Comparison of ENCODE assay signal across 12 cellular contexts in the genomic region with DNA sequence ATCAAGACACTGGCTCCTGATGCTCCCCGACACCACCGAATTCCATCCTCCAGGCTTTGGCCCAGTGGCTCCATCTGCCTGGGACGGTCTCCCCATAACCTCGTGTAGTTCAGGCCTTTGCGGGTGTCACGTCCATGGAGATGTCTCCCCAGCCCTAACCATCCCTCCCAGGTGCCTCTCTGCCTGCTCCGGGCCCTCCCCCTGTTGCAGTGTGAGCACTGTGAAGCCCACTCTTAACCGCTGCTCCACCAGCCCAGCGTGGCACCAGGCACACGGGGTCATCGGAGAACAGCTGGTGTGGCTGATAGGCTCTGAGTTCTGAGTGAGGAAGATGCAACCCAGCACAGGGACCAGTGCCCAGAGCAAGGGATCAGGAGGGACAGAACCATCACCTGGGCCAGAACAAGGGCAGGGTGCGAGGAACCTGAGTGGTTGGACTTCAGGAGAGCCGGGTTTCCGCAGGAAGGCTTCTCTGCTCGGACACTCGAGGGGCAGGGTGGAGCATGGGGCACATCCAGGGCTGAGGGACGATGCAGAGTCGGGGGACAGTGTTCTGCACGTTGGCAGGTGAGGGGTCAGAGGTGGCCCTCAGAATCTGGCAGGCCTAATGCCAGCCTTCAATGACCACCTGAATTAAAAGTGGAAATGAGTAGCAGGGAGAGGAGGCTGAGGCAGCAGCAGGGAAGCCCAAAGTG. TPM values are rescaled to one million over a fixed set of nuclear protein-coding genes. Genes with fewer than 3 reads are reported as not detected.
A peak's percentile ranks its signal among the peaks of the same experiment; 100 is the strongest.
DNase-seq lines count a peak whose midpoint lies in the region; ATAC-seq and TF ChIP-seq lines count a peak whose summit lies in the region.
"Had no signal": no experiment of that assay in that cellular context is flagged by ENCODE, and none has a peak within 500 bp of the region (broad histone marks: within the 10 kb centered on the region; RNA-seq: fewer than 3 reads in every experiment).

No MANE protein-coding gene starts in this region.

- CTCF ChIA-PET in activated CD4-positive, alpha-beta T cell treated with anti-CD3 and anti-CD28 coated beads for 36 hours (lab: Charles Lee), result interaction anchor here (0.7 kb wide), 1 partner anchor 19 kb away, joined by 3 read pairs; no protein-coding TSS in a partner anchor
- CTCF ChIA-PET in PC-9 (lab: Charles Lee), result no interaction called here

- no peaks in the 10 kb centered on the region for H3K9me2 ChIP-seq in PC-9 (ENCODE audit: insufficient read depth)

- H3K4me2 ChIP-seq in PC-9, result 0 out of 2 replicates have a peak overlapping the region, but pooled peaks have one; percentile 32

- peaks cover 18% of the 10 kb centered on the region for H3F3A ChIP-seq in PC-9 (ENCODE audit: insufficient read depth, low read depth)

- intact Hi-C loops in activated CD4-positive, alpha-beta T cell treated with anti-CD3 and anti-CD28 coated beads for 36 hours (cut with DNase I, micrococcal nuclease), result loop anchor here in 1 of 2 experiments (5.0 kb wide), 1 partner anchor 851 kb away; no protein-coding TSS in a partner anchor
- intact Hi-C loops in PC-9 (cut with micrococcal nuclease; ENCODE audit: unreplicated experiment), result loop anchor here (5.0 kb wide), 1 partner anchor 111 kb away; no protein-coding TSS in a partner anchor

- H3K27ac ChIP-seq in PC-9, result no peak overlapping the region
- H3K27ac ChIP-seq in duodenal mucosa (ENCODE audit: low read depth, low read length), result peak overlapping the region; percentile 79

- H3K27ac Mint-ChIP-seq in activated CD4-positive, alpha-beta T cell treated with anti-CD3 and anti-CD28 coated beads for 36 hours, result no peak overlapping the region
- peak overlapping the region; percentile 80 for H3K27ac Mint-ChIP-seq in progenitor cell of endocrine pancreas

- H2AFZ ChIP-seq in PC-9, result no peak overlapping the region

- no peaks in the 10 kb centered on the region for H3K36me3 ChIP-seq in PC-9 (ENCODE audit: low read depth)
- no peaks in the 10 kb centered on the region for H3K36me3 ChIP-seq in duodenal mucosa (ENCODE audit: control insufficient read depth in 1 of 2, insufficient read depth in 2 of 2, low read length in 2 of 2)
- H3K36me3 ChIP-seq: esophagus squamous epithelium had no signal

- H3K9me3 ChIP-seq in PC-9 (ENCODE audit: insufficient read depth, low read depth), result no peaks in the 10 kb centered on the region
- no peaks in the 10 kb centered on the region for H3K9me3 ChIP-seq in duodenal mucosa (ENCODE audit: control insufficient read depth in 1 of 2, low read length in 2 of 2)
- H3K9me3 ChIP-seq: esophagus squamous epithelium had no signal

- H3K9ac ChIP-seq in duodenal mucosa (ENCODE audit: low read depth in 1 of 2, low read length in 2 of 2), result peak overlapping the region; percentile 60 to 69

- H4K20me1 ChIP-seq in PC-9 (ENCODE audit: insufficient read depth), result peaks cover 15% of the 10 kb centered on the region

- H3K4me1 Mint-ChIP-seq in activated CD4-positive, alpha-beta T cell treated with anti-CD3 and anti-CD28 coated beads for 36 hours, result peaks cover 33% of the 10 kb centered on the region
- peaks cover 23% of the 10 kb centered on the region for H3K4me1 Mint-ChIP-seq in progenitor cell of endocrine pancreas (ENCODE audit: low read depth)

- TF ChIP-seq CTCF in PC-9 (conservative IDR thresholded peaks at IDR 0.05) (no peak), progenitor cell of endocrine pancreas (IDR thresholded peaks at IDR 0.05; ENCODE audit: unreplicated experiment) (no peak)

- POLR2A ChIA-PET in activated CD4-positive, alpha-beta T cell treated with anti-CD3 and anti-CD28 coated beads for 36 hours (lab: Charles Lee), result no interaction called here
- POLR2A ChIA-PET in PC-9 (lab: Charles Lee; ENCODE audit: unreplicated experiment), result no interaction called here

- H3K4me3 ChIP-seq in PC-9 (no peak overlapping the region), duodenal mucosa (ENCODE audit: low read depth in 1 of 2, low read length in 2 of 2) (peak overlapping the region; percentile 28 to 29)

- DNase-seq in activated CD4-positive, alpha-beta T cell treated with anti-CD3 and anti-CD28 coated beads for 36 hours, result no peak
- DNase-seq in activated CD4-positive, alpha-beta T cell treated with anti-CD3 and anti-CD28 coated beads, Interleukin-2, amount 50 U/mL, for 48 hours, result no peak
- DNase-seq in PC-9 (no peak), progenitor cell of endocrine pancreas (ENCODE audit: low spot score, unreplicated experiment) (no peak), HPDE6-E6E7 (ENCODE audit: extremely low spot score) (no peak), DMS 273 treated with DMSO at 0.1 percent for 48 hours (lab: John Stamatoyannopoulos, UW) (no peak)
- DNase-seq: activated CD8-positive, alpha-beta memory T cell treated with anti-CD3 and anti-CD28 coated beads for 24 hours; esophagus squamous epithelium; nucleus accumbens; OCI-M1 had no signal

- H3K9me3 Mint-ChIP-seq in activated CD4-positive, alpha-beta T cell treated with anti-CD3 and anti-CD28 coated beads for 36 hours (ENCODE audit: low read depth), result no peaks in the 10 kb centered on the region
- H3K9me3 Mint-ChIP-seq in progenitor cell of endocrine pancreas (ENCODE audit: low read depth), result no peaks in the 10 kb centered on the region

- peaks cover 44% of the 10 kb centered on the region for H3K4me1 ChIP-seq in PC-9 (replicated peaks; ENCODE audit: insufficient read depth)
- peaks cover 53 to 55% of the 10 kb centered on the region in 2 donors for H3K4me1 ChIP-seq in duodenal mucosa (ENCODE audit: control insufficient read depth in 1 of 2, insufficient read depth in 2 of 2, low read length in 2 of 2)

- no TSS peak for BruUV-seq in PC-9 (replicated peaks; lab: Mats Ljungman, UMichigan)

- peaks cover 18% of the 10 kb centered on the region for H3K36me3 Mint-ChIP-seq in activated CD4-positive, alpha-beta T cell treated with anti-CD3 and anti-CD28 coated beads for 36 hours (ENCODE audit: low read depth)
- peaks cover 2% of the 10 kb centered on the region for H3K36me3 Mint-ChIP-seq in progenitor cell of endocrine pancreas (ENCODE audit: insufficient read depth)

- H3K27me3 Mint-ChIP-seq in activated CD4-positive, alpha-beta T cell treated with anti-CD3 and anti-CD28 coated beads for 36 hours, result no peaks in the 10 kb centered on the region
- peaks cover 12% of the 10 kb centered on the region for H3K27me3 Mint-ChIP-seq in progenitor cell of endocrine pancreas

- ATAC-seq in activated CD4-positive, alpha-beta T cell treated with anti-CD3 and anti-CD28 coated beads for 36 hours, result no peak
- ATAC-seq in GM18498 (IDR thresholded peaks at IDR 0.05; ENCODE audit: unreplicated experiment), result no peak

- peak overlapping the region; percentile 30 for H3K4me3 Mint-ChIP-seq in activated CD4-positive, alpha-beta T cell treated with anti-CD3 and anti-CD28 coated beads for 36 hours
- peak overlapping the region; percentile 33 for H3K4me3 Mint-ChIP-seq in progenitor cell of endocrine pancreas (ENCODE audit: low read depth)

- no peaks in the 10 kb centered on the region for H3K27me3 ChIP-seq in PC-9 (ENCODE audit: insufficient read depth, low read depth)
- no peaks in the 10 kb centered on the region for H3K27me3 ChIP-seq in duodenal mucosa (ENCODE audit: control insufficient read depth in 1 of 2, insufficient read depth in 2 of 2, low read length in 2 of 2)

- H3K79me2 ChIP-seq in PC-9 (ENCODE audit: low read depth), result peaks cover 18% of the 10 kb centered on the region

RNA-seq across cellular contexts. Expression of gene GNB1, which starts 2.6 kb away (rescaled TPM):
- 100 to 1,000 TPM; 347 to 669 TPM for total RNA-seq in activated CD4-positive, alpha-beta T cell treated with anti-CD3 and anti-CD28 coated beads for 36 hours
- total RNA-seq in PC-9 (2021), result 257 and 286 TPM in 2 replicates
- total RNA-seq in progenitor cell of endocrine pancreas, result 327 TPM in 2 replicates

RNA-seq across cellular contexts. Expression of gene CALML6, which starts 21.6 kb away (rescaled TPM):
- total RNA-seq in activated CD4-positive, alpha-beta T cell treated with anti-CD3 and anti-CD28 coated beads for 36 hours, result under 1 TPM; 0.21 to 0.81 TPM
- total RNA-seq in PC-9 (2021) (2.1 and 3.9 TPM in 2 replicates), progenitor cell of endocrine pancreas (1.1 and 1.5 TPM in 2 replicates)

RNA-seq across cellular contexts. Expression of gene TMEM52, which starts 25.6 kb away (rescaled TPM):
- total RNA-seq in activated CD4-positive, alpha-beta T cell treated with anti-CD3 and anti-CD28 coated beads for 36 hours, result 1 to 10 TPM in 1 of 2 experiments, under 1 TPM in 1; 0.88 to 1.1 TPM
- total RNA-seq in PC-9 (2021), result 7.4 and 8.5 TPM in 2 replicates
- total RNA-seq in progenitor cell of endocrine pancreas, result 1.8 and 1.9 TPM in 2 replicates
